24 cellular contexts compared by ENCODE assay signal in the genomic region with DNA sequence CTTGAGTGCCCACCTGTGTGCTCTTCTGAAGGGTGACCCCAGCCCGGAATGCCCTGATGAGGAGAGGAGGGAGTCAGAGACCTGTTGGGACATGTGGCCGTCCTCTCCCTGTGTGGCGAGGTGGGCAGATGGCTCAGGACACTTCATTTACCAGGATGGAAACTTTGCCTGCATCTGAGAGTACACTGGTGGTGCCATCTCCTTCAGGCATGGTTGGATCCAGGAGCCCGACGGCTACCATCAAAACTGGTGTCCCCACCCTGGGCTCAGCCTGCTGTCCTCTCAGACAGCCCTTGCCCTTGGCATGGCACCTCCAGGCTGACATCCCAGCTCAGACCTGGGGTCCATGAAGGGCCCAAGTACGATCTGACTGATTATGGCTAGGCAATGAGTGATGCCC. TPM values are rescaled to one million over a fixed set of nuclear protein-coding genes. Genes with fewer than 3 reads are reported as not detected.
DNase-seq lines count a peak whose midpoint lies in the region; ATAC-seq, FAIRE-seq and TF ChIP-seq lines count a peak whose summit lies in the region.
"Had no signal": no experiment of that assay in that cellular context is flagged by ENCODE, and none has a peak within 500 bp of the region (broad histone marks: within the 10 kb centered on the region; RNA-seq: fewer than 3 reads in every experiment).

No MANE protein-coding gene starts in this region.

- no peaks in the 10 kb centered on the region for H3K79me2 ChIP-seq in HepG2 (ENCODE audit: insufficient read depth, low read length)

- intact Hi-C loops in HepG2 (cut with micrococcal nuclease; ENCODE audit: unreplicated experiment) (no loop called here), right lobe of liver (cut with DNase I) (no loop called here), MCF 10A (cut with micrococcal nuclease) (no loop called here)

- no peak overlapping the region for H3K23ac ChIP-seq in neuronal stem cell (ENCODE audit: low read depth, low read length, poor library complexity)

- in situ Hi-C loops in HepG2 (cut with HindIII; ENCODE audit: extremely low pct_ligation_motif_present, low pct_unique_long_range_greater_than_20kb): no loop called here

- no peak overlapping the region for H4K91ac ChIP-seq in neuronal stem cell (ENCODE audit: low read depth, low read length, poor library complexity)

- no peak overlapping the region for H3K4ac ChIP-seq in neuronal stem cell (ENCODE audit: low read length)

- H3K4me3 ChIP-seq in HepG2 (replicated peaks in 1 of 3; ENCODE audit: insufficient read depth in 1 of 3, low read depth in 2 of 3, low read length in 3 of 3) (no peak overlapping the region), right lobe of liver (no peak overlapping the region), neuronal stem cell (ENCODE audit: low read length in 2 of 2) (no peak overlapping the region)
- H3K4me3 ChIP-seq: BLaER1 had no signal

- H3K18ac ChIP-seq in neuronal stem cell (ENCODE audit: low read length): peak overlapping the region; percentile 22

- H2BK15ac ChIP-seq in neuronal stem cell (ENCODE audit: low read length): peak overlapping the region; percentile 69

- no peak overlapping the region for H3K4me3 Mint-ChIP-seq in MCF 10A (ENCODE audit: unreplicated experiment)
- H3K4me3 Mint-ChIP-seq: CD4-positive, alpha-beta T cell; CD8-positive, alpha-beta T cell had no signal

- peaks cover 10% of the 10 kb centered on the region for H3K27me3 Mint-ChIP-seq in MCF 10A (ENCODE audit: insufficient read depth, unreplicated experiment)

- no peaks in the 10 kb centered on the region for H3K9me3 ChIP-seq in HepG2 (ENCODE audit: low read length)
- no peaks in the 10 kb centered on the region for H3K9me3 ChIP-seq in right lobe of liver
- H3K9me3 ChIP-seq in neuronal stem cell (replicated peaks in 1 of 2; ENCODE audit: control insufficient read depth in 2 of 2, insufficient read depth in 1 of 2, low read depth in 1 of 2, low read length in 2 of 2): peaks cover 0 to 7% of the 10 kb centered on the region in 2 donors
- H3K9me3 ChIP-seq: BE2C, BLaER1, Caco-2 had no signal

- H3K4me2 ChIP-seq in HepG2 (ENCODE audit: low read depth, low read length): no peak overlapping the region
- no peak overlapping the region for H3K4me2 ChIP-seq in neuronal stem cell (ENCODE audit: insufficient read depth, low read length, poor library complexity, severe bottlenecking)
- H3K4me2 ChIP-seq: BLaER1 had no signal

- H3K27ac Mint-ChIP-seq in MCF 10A (ENCODE audit: low read depth, unreplicated experiment): no peak overlapping the region
- H3K27ac Mint-ChIP-seq: CD4-positive, alpha-beta T cell; CD8-positive, alpha-beta T cell had no signal

- no peaks in the 10 kb centered on the region for H3K4me1 Mint-ChIP-seq in MCF 10A (ENCODE audit: insufficient read depth, unreplicated experiment)

- TF ChIP-seq EP300 in HepG2 (IDR thresholded peaks at IDR 0.05; ENCODE audit: low read depth in 2 of 2, low read length in 2 of 2) (no peak), HepG2 (CRISPR knock-in tag; IDR thresholded peaks at IDR 0.05; ENCODE audit: borderline replicate concordance) (no peak)

- no peak overlapping the region for H4K8ac ChIP-seq in neuronal stem cell (ENCODE audit: low read depth, low read length)

- FAIRE-seq in HepG2 (lab: Jason Lieb, UNC) (no peak), HTR-8/SVneo (lab: Jason Lieb, UNC) (peak; percentile 78)
- FAIRE-seq: A204.1, D721Med, G401.6, GM12891, GM19239 had no signal

- no peak overlapping the region for H2BK5ac ChIP-seq in neuronal stem cell (ENCODE audit: low read length)

- TF ChIP-seq CTCF in HepG2 (CRISPR knock-in tag; IDR thresholded peaks at IDR 0.05) (no peak), right lobe of liver (IDR thresholded peaks at IDR 0.05) (no peak), MCF 10A (IDR thresholded peaks at IDR 0.05; ENCODE audit: unreplicated experiment) (no peak)

- H4K20me1 ChIP-seq in HepG2 (ENCODE audit: insufficient read depth, low read length): no peaks in the 10 kb centered on the region
- H4K20me1 ChIP-seq: BLaER1 had no signal

- 29% methylated on average over 6 of the region's 6 CpGs for WGBS in HepG2 (ENCODE audit: low lambda C conversion rate)
- no CpG with 5 or more reads among the region's 6 CpGs for WGBS in right lobe of liver (ENCODE audit: insufficient coverage, low coverage, low lambda C conversion rate, missing lambda C conversion rate)
- no CpG with 5 or more reads among the region's 6 CpGs for WGBS in neuronal stem cell (ENCODE audit: extremely low coverage in 2 of 2, insufficient read length in 2 of 2, insufficient replicate concordance in 1 of 2), 2 donors

- BruUV-seq in HepG2 (replicated peaks; lab: Mats Ljungman, UMichigan) (no TSS peak), MCF 10A (replicated peaks; lab: Mats Ljungman, UMichigan) (no TSS peak)

- TF ChIP-seq RAD21 in HepG2 (CRISPR knock-in tag; IDR thresholded peaks at IDR 0.05): no peak

- POLR2A ChIA-PET in HepG2 (lab: Yijun Ruan, JAX): no interaction called here
- POLR2A ChIA-PET in MCF 10A (lab: Yijun Ruan, JAX): interaction anchor here (0.6 kb wide), 1 partner anchor 10 kb away, joined by 3 read pairs; no protein-coding TSS in a partner anchor

- no peak for TF ChIP-seq POLR2A in HepG2 (IDR thresholded peaks at IDR 0.05; ENCODE audit: insufficient read depth in 1 of 2, low read depth in 2 of 2, low read length in 2 of 2)
- no peak for TF ChIP-seq POLR2A in right lobe of liver (IDR thresholded peaks at IDR 0.05)

- no peak overlapping the region for H3K27ac ChIP-seq in HepG2 (ENCODE audit: extremely low read length, insufficient read depth, low read length)
- H3K27ac ChIP-seq in right lobe of liver: no peak overlapping the region
- H3K27ac ChIP-seq in neuronal stem cell (replicated peaks; ENCODE audit: low read length): no peak overlapping the region
- H3K27ac ChIP-seq: BLaER1 had no signal

- H2AK5ac ChIP-seq in neuronal stem cell (ENCODE audit: low read depth, low read length): peak overlapping the region; percentile 60

- no peak overlapping the region for H3K14ac ChIP-seq in neuronal stem cell (ENCODE audit: low read length)

- no peak for DNase-seq in HepG2 (ENCODE audit: low spot score)
- no peak for DNase-seq in right lobe of liver
- no peak for DNase-seq in HTR-8/SVneo (ENCODE audit: insufficient read length, low spot score)
- DNase-seq in neuronal stem cell (ENCODE audit: low spot score): no peak
- no peak for DNase-seq in MCF 10A (ENCODE audit: unreplicated experiment)
- DNase-seq: 8988T; ACHN; BE2C; C1 segment of cervical spinal cord; Caco-2; Calu3; CD4-positive, alpha-beta T cell; CD8-positive, alpha-beta T cell; DMS79 treated with DMSO at 0.1 percent for 48 hours; GF-D8 had no signal

- H3K4me1 ChIP-seq in HepG2 (ENCODE audit: insufficient read depth, low read length): peaks cover 23% of the 10 kb centered on the region
- H3K4me1 ChIP-seq in right lobe of liver: no peaks in the 10 kb centered on the region
- peaks cover 18 to 24% of the 10 kb centered on the region in 2 donors for H3K4me1 ChIP-seq in neuronal stem cell (ENCODE audit: control insufficient read depth in 2 of 2, insufficient read depth in 1 of 2, low read depth in 1 of 2, low read length in 2 of 2)
- H3K4me1 ChIP-seq: BE2C, Caco-2 had no signal

- H2AFZ ChIP-seq in HepG2 (ENCODE audit: low read length) (no peak overlapping the region), neuronal stem cell (ENCODE audit: low read length) (no peak overlapping the region)

- ATAC-seq in HepG2: no peak
- ATAC-seq in right lobe of liver: no peak
- no peak for ATAC-seq in HG02571 (IDR thresholded peaks at IDR 0.05; ENCODE audit: unreplicated experiment)
- ATAC-seq: CD8-positive, alpha-beta T cell had no signal

- H3K27me3 ChIP-seq in HepG2 (ENCODE audit: control insufficient read depth in 1 of 2, insufficient read depth in 2 of 2, low read length in 2 of 2): peaks cover 19 to 50% of the 10 kb centered on the region in 2 experiments
- no peaks in the 10 kb centered on the region for H3K27me3 ChIP-seq in right lobe of liver
- peaks cover 0 to 17% (median 0%) of the 10 kb centered on the region in 3 experiments for H3K27me3 ChIP-seq in neuronal stem cell (ENCODE audit: control insufficient read depth in 3 of 3, insufficient read depth in 3 of 3, low read depth in 1 of 3, low read length in 3 of 3)
- H3K27me3 ChIP-seq: BE2C, BLaER1 had no signal

- H3K36me3 ChIP-seq in HepG2 (replicated peaks in 1 of 2; ENCODE audit: control insufficient read depth in 1 of 2, insufficient read depth in 2 of 2, low read length in 2 of 2): no peaks in the 10 kb centered on the region
- H3K36me3 ChIP-seq in right lobe of liver: no peaks in the 10 kb centered on the region
- H3K36me3 ChIP-seq in neuronal stem cell (replicated peaks in 1 of 2; ENCODE audit: control insufficient read depth in 2 of 2, insufficient read depth in 2 of 2, low read length in 2 of 2): no peaks in the 10 kb centered on the region
- H3K36me3 ChIP-seq: BE2C, BLaER1 had no signal

- no peaks in the 10 kb centered on the region for H3K9me3 Mint-ChIP-seq in MCF 10A (ENCODE audit: unreplicated experiment)
- H3K9me3 Mint-ChIP-seq: CD4-positive, alpha-beta T cell; CD8-positive, alpha-beta T cell had no signal

- H3K36me3 Mint-ChIP-seq in MCF 10A (ENCODE audit: insufficient read depth, unreplicated experiment): no peaks in the 10 kb centered on the region
- H3K36me3 Mint-ChIP-seq: CD8-positive, alpha-beta T cell had no signal

- H3K9ac ChIP-seq in HepG2 (ENCODE audit: insufficient read depth, low read depth, low read length) (no peak overlapping the region), neuronal stem cell (ENCODE audit: low read depth, low read length, poor library complexity) (no peak overlapping the region)
- H3K9ac ChIP-seq: BLaER1 had no signal

- H2BK120ac ChIP-seq in neuronal stem cell (ENCODE audit: low read depth, low read length): no peak overlapping the region

- H2BK12ac ChIP-seq in neuronal stem cell (ENCODE audit: low read length): no peak overlapping the region

- H3K79me1 ChIP-seq in neuronal stem cell (ENCODE audit: low read depth, low read length): no peaks in the 10 kb centered on the region

- CTCF ChIA-PET in HepG2 (lab: Yijun Ruan, JAX; ENCODE audit: low intra/inter-chr PET ratio, low total read pairs) (no interaction called here), MCF 10A (lab: Yijun Ruan, JAX) (interaction anchor here (0.6 to 1.0 kb wide), 2 partner anchors 26 to 89 kb away, joined by 3 to 5 read pairs; no protein-coding TSS in a partner anchor)

RNA-seq across cellular contexts. Expression of a gene that starts 7.0 kb away (rescaled TPM):
- total RNA-seq in HepG2 (2016; rRNA removed; fragmentation: Illumina TruSeq; extraction: Trizol): 37.4 and 41.5 TPM in 2 replicates
- 19.3 and 19.7 TPM in 2 replicates for total RNA-seq in HepG2 (2016; cell fraction: cytosol; rRNA removed; fragmentation: Illumina TruSeq; extraction: Trizol; ENCODE audit: low read depth)
- total RNA-seq in HepG2 (2016; cell fraction: insoluble cytoplasmic fraction; rRNA removed; fragmentation: Illumina TruSeq; extraction: Trizol): 37.3 and 39.8 TPM in 2 replicates
- total RNA-seq in HepG2 (2016; cell fraction: membrane; rRNA removed; fragmentation: Illumina TruSeq; extraction: Trizol): 18.5 and 19.9 TPM in 2 replicates
- 31.6 and 31.7 TPM in 2 replicates for total RNA-seq in HepG2 (2016; cell fraction: nucleus; rRNA removed; fragmentation: Illumina TruSeq; extraction: Trizol)
- 18.5 and 20.5 TPM in 2 replicates for polyA plus RNA-seq in HepG2 (2011; rRNA removed)
- 11.8 and 12.2 TPM in 2 replicates for polyA plus RNA-seq in HepG2 (2011; cell fraction: cytosol; rRNA removed)
- polyA plus RNA-seq in HepG2 (2011; cell fraction: nucleus; rRNA removed): 64.3 and 72.2 TPM in 2 replicates
- 29.8 and 30.8 TPM in 2 replicates for polyA plus RNA-seq in HepG2 (2012)
- polyA plus RNA-seq in HepG2 (2016; cell fraction: cytosol; fragmentation: Illumina TruSeq; extraction: Trizol; ENCODE audit: low read depth): 3.5 and 4.8 TPM in 2 replicates
- polyA plus RNA-seq in HepG2 (2016; cell fraction: insoluble cytoplasmic fraction; fragmentation: Illumina TruSeq; extraction: Trizol; ENCODE audit: low read depth): 31.7 and 35.2 TPM in 2 replicates
- polyA plus RNA-seq in HepG2 (2016; cell fraction: membrane; fragmentation: Illumina TruSeq; extraction: Trizol; ENCODE audit: low read depth): 9.5 and 9.7 TPM in 2 replicates
- polyA plus RNA-seq in HepG2 (2016; cell fraction: nucleus; fragmentation: Illumina TruSeq; extraction: Trizol; ENCODE audit: insufficient read depth, low read depth): 69.1 and 71.6 TPM in 2 replicates
- polyA minus RNA-seq in HepG2 (2011; rRNA and poly(A)+ RNA removed; ENCODE audit: low replicate concordance): 28.3 and 39.1 TPM in 2 replicates
- polyA minus RNA-seq in HepG2 (2011; cell fraction: cytosol; rRNA and poly(A)+ RNA removed): 11.3 and 14.2 TPM in 2 replicates
- polyA minus RNA-seq in HepG2 (2011; cell fraction: nucleus; rRNA and poly(A)+ RNA removed): 62.2 and 69.3 TPM in 2 replicates
- total RNA-seq in right lobe of liver: 10 to 100 TPM; 15.6 to 27.8 (median 21.2) TPM
- 23.2 TPM for polyA plus RNA-seq in neuronal stem cell (2013, experiment 1 of 2)
- 23.6 TPM for polyA plus RNA-seq in neuronal stem cell (2013, experiment 2 of 2)
- total RNA-seq in MCF 10A (2022): 38.8 and 51.9 TPM in 2 replicates

RNA-seq across cellular contexts. Expression of a gene that starts 11.2 kb away (rescaled TPM):
- total RNA-seq in HepG2 (2016; rRNA removed; fragmentation: Illumina TruSeq; extraction: Trizol) (0.10 and 0.18 TPM in 2 replicates), right lobe of liver (not detected), MCF 10A (2022) (not detected in 2 replicates)
- total RNA-seq in HepG2 (2016; cell fraction: cytosol; rRNA removed; fragmentation: Illumina TruSeq; extraction: Trizol; ENCODE audit: low read depth): 0.10 TPM in 1 of 2 replicates, not detected in the other
- 0.06 TPM in 1 of 2 replicates, not detected in the other for total RNA-seq in HepG2 (2016; cell fraction: insoluble cytoplasmic fraction; rRNA removed; fragmentation: Illumina TruSeq; extraction: Trizol)
- 0.12 and 0.14 TPM in 2 replicates for total RNA-seq in HepG2 (2016; cell fraction: membrane; rRNA removed; fragmentation: Illumina TruSeq; extraction: Trizol)
- not detected in 2 replicates for total RNA-seq in HepG2 (2016; cell fraction: nucleus; rRNA removed; fragmentation: Illumina TruSeq; extraction: Trizol)
- not detected in 2 replicates for polyA plus RNA-seq in HepG2 (2011; rRNA removed)
- polyA plus RNA-seq in HepG2 (2011; cell fraction: cytosol; rRNA removed): not detected in 2 replicates
- polyA plus RNA-seq in HepG2 (2011; cell fraction: nucleus; rRNA removed): not detected in 2 replicates
- polyA plus RNA-seq in HepG2 (2012): 0.08 TPM in 1 of 2 replicates, not detected in the other
- polyA plus RNA-seq in HepG2 (2016; cell fraction: cytosol; fragmentation: Illumina TruSeq; extraction: Trizol; ENCODE audit: low read depth): 0.08 TPM in 1 of 2 replicates, not detected in the other
- 0.34 TPM in 1 of 2 replicates, not detected in the other for polyA plus RNA-seq in HepG2 (2016; cell fraction: insoluble cytoplasmic fraction; fragmentation: Illumina TruSeq; extraction: Trizol; ENCODE audit: low read depth)
- polyA plus RNA-seq in HepG2 (2016; cell fraction: membrane; fragmentation: Illumina TruSeq; extraction: Trizol; ENCODE audit: low read depth): 0.17 TPM in 2 replicates
- not detected in 2 replicates for polyA plus RNA-seq in HepG2 (2016; cell fraction: nucleus; fragmentation: Illumina TruSeq; extraction: Trizol; ENCODE audit: insufficient read depth, low read depth)
- polyA minus RNA-seq in HepG2 (2011; rRNA and poly(A)+ RNA removed; ENCODE audit: low replicate concordance): not detected in 2 replicates
- not detected in 2 replicates for polyA minus RNA-seq in HepG2 (2011; cell fraction: cytosol; rRNA and poly(A)+ RNA removed)
- not detected in 2 replicates for polyA minus RNA-seq in HepG2 (2011; cell fraction: nucleus; rRNA and poly(A)+ RNA removed)
- 1.4 TPM for polyA plus RNA-seq in neuronal stem cell (2013, experiment 1 of 2)
- 1.4 TPM for polyA plus RNA-seq in neuronal stem cell (2013, experiment 2 of 2)
- total RNA-seq: A673; Caco-2; Calu3; CD4-positive, alpha-beta T cell; CD8-positive, alpha-beta T cell had no signal
- polyA plus RNA-seq: AG04450 had no signal

RNA-seq across cellular contexts. Expression of a gene that starts 48.5 kb away (rescaled TPM):
- total RNA-seq in HepG2 (2016; rRNA removed; fragmentation: Illumina TruSeq; extraction: Trizol) (31.3 and 37.8 TPM in 2 replicates), right lobe of liver (10 to 100 TPM; 27.0 to 45.6 (median 31.8) TPM), MCF 10A (2022) (46.9 and 61.0 TPM in 2 replicates)
- 14.9 and 15.3 TPM in 2 replicates for total RNA-seq in HepG2 (2016; cell fraction: cytosol; rRNA removed; fragmentation: Illumina TruSeq; extraction: Trizol; ENCODE audit: low read depth)
- 30.0 and 35.2 TPM in 2 replicates for total RNA-seq in HepG2 (2016; cell fraction: insoluble cytoplasmic fraction; rRNA removed; fragmentation: Illumina TruSeq; extraction: Trizol)
- total RNA-seq in HepG2 (2016; cell fraction: membrane; rRNA removed; fragmentation: Illumina TruSeq; extraction: Trizol): 20.4 and 23.8 TPM in 2 replicates
- 23.8 and 28.4 TPM in 2 replicates for total RNA-seq in HepG2 (2016; cell fraction: nucleus; rRNA removed; fragmentation: Illumina TruSeq; extraction: Trizol)
- polyA plus RNA-seq in HepG2 (2011; rRNA removed): 20.4 and 22.5 TPM in 2 replicates
- polyA plus RNA-seq in HepG2 (2011; cell fraction: cytosol; rRNA removed): 19.5 and 23.4 TPM in 2 replicates
- polyA plus RNA-seq in HepG2 (2011; cell fraction: nucleus; rRNA removed): 31.1 and 31.2 TPM in 2 replicates
- polyA plus RNA-seq in HepG2 (2012): 21.4 and 26.9 TPM in 2 replicates
- polyA plus RNA-seq in HepG2 (2016; cell fraction: cytosol; fragmentation: Illumina TruSeq; extraction: Trizol; ENCODE audit: low read depth): 13.5 and 13.6 TPM in 2 replicates
- polyA plus RNA-seq in HepG2 (2016; cell fraction: insoluble cytoplasmic fraction; fragmentation: Illumina TruSeq; extraction: Trizol; ENCODE audit: low read depth): 33.7 and 36.3 TPM in 2 replicates
- polyA plus RNA-seq in HepG2 (2016; cell fraction: membrane; fragmentation: Illumina TruSeq; extraction: Trizol; ENCODE audit: low read depth): 18.0 and 19.8 TPM in 2 replicates
- 87.6 and 92.7 TPM in 2 replicates for polyA plus RNA-seq in HepG2 (2016; cell fraction: nucleus; fragmentation: Illumina TruSeq; extraction: Trizol; ENCODE audit: insufficient read depth, low read depth)
- 27.2 and 36.2 TPM in 2 replicates for polyA minus RNA-seq in HepG2 (2011; rRNA and poly(A)+ RNA removed; ENCODE audit: low replicate concordance)
- polyA minus RNA-seq in HepG2 (2011; cell fraction: cytosol; rRNA and poly(A)+ RNA removed): 13.0 and 15.4 TPM in 2 replicates
- 16.7 and 20.9 TPM in 2 replicates for polyA minus RNA-seq in HepG2 (2011; cell fraction: nucleus; rRNA and poly(A)+ RNA removed)
- polyA plus RNA-seq in neuronal stem cell (2013, experiment 1 of 2): 24.2 TPM
- polyA plus RNA-seq in neuronal stem cell (2013, experiment 2 of 2): 25.1 TPM
